In genomic region chrX:11447418-11447817, GRCh38 we compare ENCODE assay signal across 16 cellular contexts.
"Had no signal": no experiment of that assay in that cellular context is flagged by ENCODE, and none has a peak within 500 bp of the region (broad histone marks: within the 10 kb centered on the region; RNA-seq: fewer than 3 reads in every experiment).

No MANE protein-coding gene starts in this region.

- ATAC-seq: activated CD4-positive, alpha-beta T cell treated with anti-CD3 and anti-CD28 coated beads for 36 hours; heart right ventricle; left ventricle myocardium superior; right cardiac atrium; stimulated activated naive CD8-positive, alpha-beta T cell treated with anti-CD3 and anti-CD28 coated beads, Interleukin-15, Interleukin-2, amounts not matched to agents 100 U/mL and 50 U/mL, for 24 hours; T-helper 17 cell had no signal

- H3K27me3 Mint-ChIP-seq: activated CD4-positive, alpha-beta T cell treated with anti-CD3 and anti-CD28 coated beads for 36 hours; activated naive CD4-positive, alpha-beta T cell treated with anti-CD3 and anti-CD28 coated beads, Interleukin-2, amount 50 U/mL, for 24 hours; T-helper 17 cell; type B pancreatic cell had no signal

- H3K27ac ChIP-seq: cardiac muscle cell, dorsolateral prefrontal cortex, epithelial cell of prostate, heart right ventricle had no signal

- H3K9me3 ChIP-seq: heart right ventricle had no signal

- H3K36me3 Mint-ChIP-seq: activated naive CD4-positive, alpha-beta T cell treated with anti-CD3 and anti-CD28 coated beads, Interleukin-2, amount 50 U/mL, for 24 hours; type B pancreatic cell had no signal

- H3K27ac Mint-ChIP-seq: activated CD4-positive, alpha-beta T cell treated with anti-CD3 and anti-CD28 coated beads for 36 hours; activated naive CD4-positive, alpha-beta T cell treated with anti-CD3 and anti-CD28 coated beads, Interleukin-2, amount 50 U/mL, for 24 hours; T-helper 17 cell; type B pancreatic cell had no signal

- DNase-seq: activated CD4-positive, alpha-beta T cell treated with anti-CD3 and anti-CD28 coated beads for 36 hours; activated CD4-positive, alpha-beta T cell treated with anti-CD3 and anti-CD28 coated beads, Interleukin-2, amount 50 U/mL, for 48 hours; activated gamma-delta T cell; dorsolateral prefrontal cortex; heart right ventricle; kidney glomerular epithelial cell; left ventricle myocardium superior; occipital lobe; right cardiac atrium; stimulated activated naive CD8-positive, alpha-beta T cell treated with anti-CD3 and anti-CD28 coated beads, Interleukin-15, Interleukin-2, amounts not matched to agents 100 U/mL and 50 U/mL, for 24 hours; T-helper 17 cell had no signal

- H3K4me3 Mint-ChIP-seq: activated CD4-positive, alpha-beta T cell treated with anti-CD3 and anti-CD28 coated beads for 36 hours; activated naive CD4-positive, alpha-beta T cell treated with anti-CD3 and anti-CD28 coated beads, Interleukin-2, amount 50 U/mL, for 24 hours; T-helper 17 cell; type B pancreatic cell had no signal

- H3K4me1 Mint-ChIP-seq: activated CD4-positive, alpha-beta T cell treated with anti-CD3 and anti-CD28 coated beads for 36 hours; activated naive CD4-positive, alpha-beta T cell treated with anti-CD3 and anti-CD28 coated beads, Interleukin-2, amount 50 U/mL, for 24 hours; T-helper 17 cell had no signal

- H3K4me3 ChIP-seq: cardiac muscle cell, dorsolateral prefrontal cortex, heart right ventricle, skin epidermis had no signal

- H3K27me3 ChIP-seq: cardiac muscle cell had no signal

- H3K9me3 Mint-ChIP-seq: activated naive CD4-positive, alpha-beta T cell treated with anti-CD3 and anti-CD28 coated beads, Interleukin-2, amount 50 U/mL, for 24 hours had no signal

- H3K36me3 ChIP-seq: cardiac muscle cell, heart right ventricle had no signal
